In the genomic region with DNA sequence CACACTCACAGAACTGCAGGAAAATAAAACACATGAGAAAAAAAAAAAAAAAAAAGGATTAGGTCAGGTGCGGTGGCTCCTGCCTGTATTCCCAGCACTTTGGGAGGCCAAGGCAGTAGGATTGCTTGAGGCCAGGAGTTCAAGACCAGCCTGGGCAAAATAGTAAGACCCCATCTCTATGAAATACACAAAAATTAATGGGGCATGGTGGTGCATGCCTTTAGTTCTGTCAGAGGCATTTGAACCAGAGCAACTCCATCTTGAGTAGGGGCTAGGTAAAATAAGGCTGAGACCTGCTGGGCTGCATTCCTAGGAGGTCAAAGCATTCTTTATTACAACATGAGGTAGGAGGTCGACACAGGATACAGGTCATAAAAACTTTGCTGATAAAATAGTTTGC, we compare ENCODE assay signal across 18 cellular contexts.
"Had no signal": no experiment of that assay in that cellular context is flagged by ENCODE, and none has a peak within 500 bp of the region (broad histone marks: within the 10 kb centered on the region; RNA-seq: fewer than 3 reads in every experiment).

No MANE protein-coding gene starts in this region.

- H3K4me3 Mint-ChIP-seq: activated CD4-positive, alpha-beta T cell treated with anti-CD3 and anti-CD28 coated beads, Interleukin-2, amount 10 ng/mL, durations not matched to agents 7 days and 5 days; activated CD8-positive, alpha-beta T cell treated with anti-CD3 and anti-CD28 coated beads, Interleukin-2, amount 10 ng/mL, durations not matched to agents 7 days and 5 days; activated naive CD4-positive, alpha-beta T cell treated with anti-CD3 and anti-CD28 coated beads for 36 hours; activated T-cell treated with anti-CD3 and anti-CD28 coated beads, Interleukin-2, amount 50 U/mL, for 24 hours; effector memory CD8-positive, alpha-beta T cell; neural progenitor cell; stimulated activated naive CD8-positive, alpha-beta T cell treated with anti-CD3 and anti-CD28 coated beads, Interleukin-15, amount 100 ng/mL, for 72 hours had no signal

- H3K36me3 Mint-ChIP-seq: neural progenitor cell had no signal

- H3K27ac ChIP-seq: ascending aorta, neural progenitor cell, prostate gland, right atrium auricular region, skin epidermis, suprapubic skin, transverse colon, uterus had no signal

- H3K9me3 Mint-ChIP-seq: activated T-cell treated with anti-CD3 and anti-CD28 coated beads, Interleukin-2, amount 50 U/mL, for 24 hours; effector memory CD8-positive, alpha-beta T cell had no signal

- H3K4me2 ChIP-seq: neural progenitor cell had no signal

- DNase-seq: activated CD4-positive, alpha-beta T cell treated with anti-CD3 and anti-CD28 coated beads, Interleukin-2, amount 10 ng/mL, durations not matched to agents 7 days and 5 days; activated CD8-positive, alpha-beta T cell treated with anti-CD3 and anti-CD28 coated beads, Interleukin-2, amount 10 ng/mL, durations not matched to agents 7 days and 5 days; activated naive CD4-positive, alpha-beta T cell treated with anti-CD3 and anti-CD28 coated beads for 36 hours; activated T-cell treated with anti-CD3 and anti-CD28 coated beads, Interleukin-2, amount 50 U/mL, for 24 hours; dermis blood vessel endothelial cell; effector memory CD8-positive, alpha-beta T cell; stimulated activated CD4-positive, alpha-beta T cell treated with anti-CD3 and anti-CD28 coated beads, Interleukin-4, amount 100 ng/mL, for 1 hour; stimulated activated naive CD8-positive, alpha-beta T cell treated with anti-CD3 and anti-CD28 coated beads, Interleukin-15, amount 100 ng/mL, for 72 hours; transverse colon; uterus had no signal

- H3K27me3 Mint-ChIP-seq: activated CD4-positive, alpha-beta T cell treated with anti-CD3 and anti-CD28 coated beads, Interleukin-2, amount 10 ng/mL, durations not matched to agents 7 days and 5 days; activated T-cell treated with anti-CD3 and anti-CD28 coated beads, Interleukin-2, amount 50 U/mL, for 24 hours; effector memory CD8-positive, alpha-beta T cell; stimulated activated naive CD8-positive, alpha-beta T cell treated with anti-CD3 and anti-CD28 coated beads, Interleukin-15, amount 100 ng/mL, for 72 hours had no signal

- H3K36me3 ChIP-seq: ascending aorta, neural progenitor cell, prostate gland, right atrium auricular region, suprapubic skin, transverse colon, uterus had no signal

- H3K4me1 ChIP-seq: ascending aorta, prostate gland, right atrium auricular region, suprapubic skin, transverse colon, uterus had no signal

- H3K4me1 Mint-ChIP-seq: activated CD4-positive, alpha-beta T cell treated with anti-CD3 and anti-CD28 coated beads, Interleukin-2, amount 10 ng/mL, durations not matched to agents 7 days and 5 days had no signal

- H3K27me3 ChIP-seq: ascending aorta, neural progenitor cell, right atrium auricular region, suprapubic skin, transverse colon, uterus had no signal

- H3K9me3 ChIP-seq: ascending aorta, prostate gland, right atrium auricular region, suprapubic skin, transverse colon, uterus had no signal

- H3K9ac ChIP-seq: neural progenitor cell had no signal

- H3K4me3 ChIP-seq: ascending aorta, neural progenitor cell, prostate gland, right atrium auricular region, skin epidermis, suprapubic skin, transverse colon, uterus had no signal

- ATAC-seq: activated CD8-positive, alpha-beta T cell treated with anti-CD3 and anti-CD28 coated beads, Interleukin-2, amount 10 ng/mL, durations not matched to agents 7 days and 5 days; effector memory CD8-positive, alpha-beta T cell; left lobe of liver; stimulated activated naive CD8-positive, alpha-beta T cell treated with anti-CD3 and anti-CD28 coated beads, Interleukin-15, amount 100 ng/mL, for 72 hours had no signal

- H3K27ac Mint-ChIP-seq: activated CD4-positive, alpha-beta T cell treated with anti-CD3 and anti-CD28 coated beads, Interleukin-2, amount 10 ng/mL, durations not matched to agents 7 days and 5 days; activated CD8-positive, alpha-beta T cell treated with anti-CD3 and anti-CD28 coated beads, Interleukin-2, amount 10 ng/mL, durations not matched to agents 7 days and 5 days; activated naive CD4-positive, alpha-beta T cell treated with anti-CD3 and anti-CD28 coated beads for 36 hours; activated T-cell treated with anti-CD3 and anti-CD28 coated beads, Interleukin-2, amount 50 U/mL, for 24 hours; activated T-helper 2 cell treated with anti-CD3 and anti-CD28 coated beads, Interferon-gamma antibody, Interleukin-2, Interleukin-4, amounts not matched to agents 10 μg/mL and 5 μg/mL and 100 μg/mL, durations not matched to agents 14 hours and 24 hours and 36 hours had no signal
